In the genomic region with DNA sequence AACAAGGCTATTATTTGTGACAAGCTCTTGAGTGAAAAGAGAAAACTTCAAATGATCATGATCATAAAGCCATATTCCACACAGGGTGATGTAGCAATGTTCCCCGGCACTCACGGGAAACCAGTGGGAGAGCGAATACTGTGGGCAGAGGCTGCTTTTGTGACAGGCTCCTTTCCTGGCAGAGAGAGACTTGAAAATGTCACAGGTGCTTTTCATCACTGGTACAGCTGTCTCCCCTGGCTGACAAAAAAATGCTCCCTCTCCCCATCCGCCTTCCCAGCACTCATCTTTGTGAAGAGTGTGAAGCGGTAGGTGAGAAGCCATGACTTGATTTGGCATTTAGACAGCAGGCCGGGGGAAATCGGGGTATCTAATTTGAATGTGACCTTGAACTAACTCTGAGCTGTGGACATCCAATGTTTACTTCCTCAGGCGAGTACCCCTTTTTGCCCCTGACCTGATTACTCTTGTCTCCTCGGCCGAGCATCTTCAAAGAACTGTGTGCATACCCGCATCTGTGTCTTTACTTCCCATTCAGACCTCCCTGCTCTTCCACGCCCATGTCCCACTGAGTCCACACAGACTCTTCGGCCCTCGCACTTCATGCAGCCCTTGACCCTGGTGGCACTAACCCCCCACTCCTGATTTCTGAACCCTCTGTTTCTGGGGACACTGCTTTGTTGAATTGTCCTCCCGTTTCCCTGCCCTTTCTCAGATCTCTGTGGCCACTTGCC, we compare ENCODE assay signal across 1 cellular context.
TF ChIP-seq lines count a peak whose summit lies in the region.

No MANE protein-coding gene starts in this region.

TF ChIP-seq in GM23338, 12 proteins besides CTCF, POLR2A, EP300 and RAD21 (continued from another document):
- TF ChIP-seq, protein P1, sequence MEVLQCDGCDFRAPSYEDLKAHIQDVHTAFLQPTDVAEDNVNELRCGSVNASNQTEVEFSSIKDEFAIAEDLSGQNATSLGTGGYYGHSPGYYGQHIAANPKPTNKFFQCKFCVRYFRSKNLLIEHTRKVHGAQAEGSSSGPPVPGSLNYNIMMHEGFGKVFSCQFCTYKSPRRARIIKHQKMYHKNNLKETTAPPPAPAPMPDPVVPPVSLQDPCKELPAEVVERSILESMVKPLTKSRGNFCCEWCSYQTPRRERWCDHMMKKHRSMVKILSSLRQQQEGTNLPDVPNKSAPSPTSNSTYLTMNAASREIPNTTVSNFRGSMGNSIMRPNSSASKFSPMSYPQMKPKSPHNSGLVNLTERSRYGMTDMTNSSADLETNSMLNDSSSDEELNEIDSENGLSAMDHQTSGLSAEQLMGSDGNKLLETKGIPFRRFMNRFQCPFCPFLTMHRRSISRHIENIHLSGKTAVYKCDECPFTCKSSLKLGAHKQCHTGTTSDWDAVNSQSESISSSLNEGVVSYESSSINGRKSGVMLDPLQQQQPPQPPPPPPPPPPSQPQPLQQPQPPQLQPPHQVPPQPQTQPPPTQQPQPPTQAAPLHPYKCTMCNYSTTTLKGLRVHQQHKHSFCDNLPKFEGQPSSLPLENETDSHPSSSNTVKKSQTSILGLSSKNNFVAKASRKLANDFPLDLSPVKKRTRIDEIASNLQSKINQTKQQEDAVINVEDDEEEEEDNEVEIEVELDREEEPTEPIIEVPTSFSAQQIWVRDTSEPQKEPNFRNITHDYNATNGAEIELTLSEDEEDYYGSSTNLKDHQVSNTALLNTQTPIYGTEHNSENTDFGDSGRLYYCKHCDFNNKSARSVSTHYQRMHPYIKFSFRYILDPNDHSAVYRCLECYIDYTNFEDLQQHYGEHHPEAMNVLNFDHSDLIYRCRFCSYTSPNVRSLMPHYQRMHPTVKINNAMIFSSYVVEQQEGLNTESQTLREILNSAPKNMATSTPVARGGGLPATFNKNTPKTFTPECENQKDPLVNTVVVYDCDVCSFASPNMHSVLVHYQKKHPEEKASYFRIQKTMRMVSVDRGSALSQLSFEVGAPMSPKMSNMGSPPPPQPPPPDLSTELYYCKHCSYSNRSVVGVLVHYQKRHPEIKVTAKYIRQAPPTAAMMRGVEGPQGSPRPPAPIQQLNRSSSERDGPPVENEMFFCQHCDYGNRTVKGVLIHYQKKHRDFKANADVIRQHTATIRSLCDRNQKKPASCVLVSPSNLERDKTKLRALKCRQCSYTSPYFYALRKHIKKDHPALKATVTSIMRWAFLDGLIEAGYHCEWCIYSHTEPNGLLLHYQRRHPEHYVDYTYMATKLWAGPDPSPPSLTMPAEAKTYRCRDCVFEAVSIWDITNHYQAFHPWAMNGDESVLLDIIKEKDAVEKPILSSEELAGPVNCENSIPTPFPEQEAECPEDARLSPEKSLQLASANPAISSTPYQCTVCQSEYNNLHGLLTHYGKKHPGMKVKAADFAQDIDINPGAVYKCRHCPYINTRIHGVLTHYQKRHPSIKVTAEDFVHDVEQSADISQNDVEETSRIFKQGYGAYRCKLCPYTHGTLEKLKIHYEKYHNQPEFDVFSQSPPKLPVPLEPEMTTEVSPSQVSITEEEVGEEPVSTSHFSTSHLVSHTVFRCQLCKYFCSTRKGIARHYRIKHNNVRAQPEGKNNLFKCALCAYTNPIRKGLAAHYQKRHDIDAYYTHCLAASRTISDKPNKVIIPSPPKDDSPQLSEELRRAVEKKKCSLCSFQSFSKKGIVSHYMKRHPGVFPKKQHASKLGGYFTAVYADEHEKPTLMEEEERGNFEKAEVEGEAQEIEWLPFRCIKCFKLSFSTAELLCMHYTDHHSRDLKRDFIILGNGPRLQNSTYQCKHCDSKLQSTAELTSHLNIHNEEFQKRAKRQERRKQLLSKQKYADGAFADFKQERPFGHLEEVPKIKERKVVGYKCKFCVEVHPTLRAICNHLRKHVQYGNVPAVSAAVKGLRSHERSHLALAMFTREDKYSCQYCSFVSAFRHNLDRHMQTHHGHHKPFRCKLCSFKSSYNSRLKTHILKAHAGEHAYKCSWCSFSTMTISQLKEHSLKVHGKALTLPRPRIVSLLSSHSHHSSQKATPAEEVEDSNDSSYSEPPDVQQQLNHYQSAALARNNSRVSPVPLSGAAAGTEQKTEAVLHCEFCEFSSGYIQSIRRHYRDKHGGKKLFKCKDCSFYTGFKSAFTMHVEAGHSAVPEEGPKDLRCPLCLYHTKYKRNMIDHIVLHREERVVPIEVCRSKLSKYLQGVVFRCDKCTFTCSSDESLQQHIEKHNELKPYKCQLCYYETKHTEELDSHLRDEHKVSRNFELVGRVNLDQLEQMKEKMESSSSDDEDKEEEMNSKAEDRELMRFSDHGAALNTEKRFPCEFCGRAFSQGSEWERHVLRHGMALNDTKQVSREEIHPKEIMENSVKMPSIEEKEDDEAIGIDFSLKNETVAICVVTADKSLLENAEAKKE (CRISPR knock-in tag; IDR thresholded peaks at IDR 0.05), result no peak
- TF ChIP-seq EZH2 (IDR thresholded peaks at IDR 0.05; ENCODE audit: low read depth, unreplicated experiment) (no peak), JUNB (IDR thresholded peaks at IDR 0.05; ENCODE audit: unreplicated experiment) (no peak), CREB1 (CRISPR knock-in tag; IDR thresholded peaks at IDR 0.05; ENCODE audit: low read depth) (no peak)
